ENCODE assay signal across 18 cellular contexts in the genomic region with DNA sequence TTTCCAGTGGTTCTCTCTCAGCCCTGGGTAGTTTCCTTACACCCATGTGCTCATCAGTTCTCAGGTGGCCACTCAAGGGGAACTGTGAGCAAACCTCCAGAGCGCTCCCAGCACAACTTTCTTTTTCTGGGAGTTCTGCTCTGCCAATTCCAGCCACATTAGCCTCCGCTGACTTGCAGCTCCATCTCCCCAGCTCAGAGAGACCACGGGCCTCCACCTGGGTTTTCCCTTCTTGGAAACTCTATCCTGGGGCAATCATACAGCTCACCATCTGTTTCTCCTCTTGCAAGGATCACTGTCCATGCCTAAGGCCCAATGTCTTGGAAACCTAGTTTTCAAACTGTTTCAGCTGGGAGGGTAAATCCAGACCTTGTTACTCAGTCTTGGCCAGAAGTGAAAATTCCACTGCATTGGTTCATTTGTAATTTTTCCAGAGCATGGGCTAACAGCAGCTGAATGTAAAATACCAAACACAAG.
DNase-seq lines count a peak whose midpoint lies in the region; ATAC-seq lines count a peak whose summit lies in the region.
"Had no signal": no experiment of that assay in that cellular context is flagged by ENCODE, and none has a peak within 500 bp of the region (broad histone marks: within the 10 kb centered on the region; RNA-seq: fewer than 3 reads in every experiment).

No MANE protein-coding gene starts in this region.

- no peaks in the 10 kb centered on the region for H3K9me3 Mint-ChIP-seq in activated CD4-positive, alpha-beta memory T cell treated with anti-CD3 and anti-CD28 coated beads, Interleukin-2, amount 10 ng/mL, durations not matched to agents 7 days and 5 days

- H3K4me1 Mint-ChIP-seq in activated CD4-positive, alpha-beta memory T cell treated with anti-CD3 and anti-CD28 coated beads, Interleukin-2, amount 10 ng/mL, durations not matched to agents 7 days and 5 days = no peaks in the 10 kb centered on the region

- peaks cover 47% of the 10 kb centered on the region for H3K27me3 Mint-ChIP-seq in activated CD4-positive, alpha-beta memory T cell treated with anti-CD3 and anti-CD28 coated beads, Interleukin-2, amount 10 ng/mL, durations not matched to agents 7 days and 5 days

- H3K36me3 Mint-ChIP-seq in activated CD4-positive, alpha-beta memory T cell treated with anti-CD3 and anti-CD28 coated beads, Interleukin-2, amount 10 ng/mL, durations not matched to agents 7 days and 5 days (ENCODE audit: low read depth) = no peaks in the 10 kb centered on the region

- POLR2A ChIA-PET in activated CD4-positive, alpha-beta memory T cell treated with anti-CD3 and anti-CD28 coated beads, Interleukin-2, amount 10 ng/mL, durations not matched to agents 7 days and 5 days (lab: Charles Lee) = no interaction called here

- CTCF ChIA-PET in activated CD4-positive, alpha-beta memory T cell treated with anti-CD3 and anti-CD28 coated beads, Interleukin-2, amount 10 ng/mL, durations not matched to agents 7 days and 5 days (lab: Charles Lee) = no interaction called here

- DNase-seq in cardiac septum (ENCODE audit: low spot score) = peak; percentile 73
- DNase-seq in Right ventricle myocardium inferior (ENCODE audit: missing footprints) = no peak
- peak; percentile 32 for DNase-seq in NCI-H524 treated with DMSO at 0.1 percent for 48 hours (lab: John Stamatoyannopoulos, UW)
- DNase-seq in kidney glomerular epithelial cell (lab: John Stamatoyannopoulos, UW) = peak; percentile 63
- no peak for DNase-seq in mucosa of gallbladder (ENCODE audit: low spot score)
- no peak for DNase-seq in G401 (ENCODE audit: low spot score)
- no peak for DNase-seq in activated CD4-positive, alpha-beta memory T cell treated with anti-CD3 and anti-CD28 coated beads, Interleukin-2, amount 10 ng/mL, durations not matched to agents 7 days and 5 days
- DNase-seq: caudate nucleus; effector CD4-positive, alpha-beta T cell; hypothalamus; left cardiac atrium; NCI-H1930; Peyer's patch; small intestine; SW 1271; upper lobe of right lung had no signal

- H3K27ac Mint-ChIP-seq in activated CD4-positive, alpha-beta memory T cell treated with anti-CD3 and anti-CD28 coated beads, Interleukin-2, amount 10 ng/mL, durations not matched to agents 7 days and 5 days = no peak overlapping the region

- H3K4me3 Mint-ChIP-seq in activated CD4-positive, alpha-beta memory T cell treated with anti-CD3 and anti-CD28 coated beads, Interleukin-2, amount 10 ng/mL, durations not matched to agents 7 days and 5 days = no peak overlapping the region

- intact Hi-C loops in cardiac septum (cut with DNase I) = no loop called here
- intact Hi-C loops in Right ventricle myocardium inferior (cut with DNase I) = no loop called here

- in situ Hi-C loops in G401 (cut with HindIII; ENCODE audit: low sequenced_read_pairs) = no loop called here

- ATAC-seq in Right ventricle myocardium inferior (no peak), GM21737 (IDR thresholded peaks at IDR 0.05; ENCODE audit: unreplicated experiment) (no peak)
- ATAC-seq: A549, left cardiac atrium, upper lobe of right lung had no signal

Comparison
In these comparisons a context has a peak if more than half of its experiments do, and no peak if none do; other contexts are left out.
1. DNase-seq: peak in cardiac septum (single experiment), NCI-H524 treated with DMSO at 0.1 percent for 48 hours (single experiment) and kidney glomerular epithelial cell (single experiment); none in Right ventricle myocardium inferior (single experiment), mucosa of gallbladder (single experiment), G401 (single experiment) and activated CD4-positive, alpha-beta memory T cell treated with anti-CD3 and anti-CD28 coated beads, Interleukin-2, amount 10 ng/mL, durations not matched to agents 7 days and 5 days (single experiment).